Comparison of ENCODE assay signal across 1 cellular context in the genomic region with DNA sequence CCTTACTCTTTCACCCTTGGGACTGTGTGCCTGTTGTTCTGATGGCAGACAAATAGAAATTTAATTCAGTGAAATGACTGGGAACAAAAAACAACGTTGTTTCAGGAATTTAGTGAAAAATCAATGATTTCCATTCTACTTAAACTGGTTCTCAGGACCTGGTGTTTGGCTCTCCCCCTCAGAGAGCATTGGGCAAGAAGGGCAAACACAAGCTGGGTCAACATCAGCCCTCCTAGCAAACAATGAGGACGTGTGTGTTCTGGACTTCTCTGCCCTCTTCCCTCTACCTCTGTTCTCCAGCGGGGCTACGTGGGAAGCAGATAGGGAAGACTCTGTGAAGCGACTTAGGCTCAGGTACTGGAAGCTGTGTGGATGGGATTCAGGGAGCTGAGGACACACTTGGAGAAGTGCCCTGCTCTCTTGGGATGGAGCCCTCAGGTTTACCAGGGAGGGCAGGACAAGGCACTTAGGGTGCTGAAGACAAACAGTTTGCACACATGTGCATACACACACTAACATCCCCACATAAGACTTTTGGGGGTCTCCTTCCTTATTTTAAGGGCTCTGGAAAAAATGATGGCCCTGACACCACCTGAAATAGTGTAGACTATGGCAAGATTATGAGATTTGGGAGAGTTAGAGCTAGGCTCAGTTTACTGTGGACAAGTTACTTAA.
TF ChIP-seq lines count a peak whose summit lies in the region.

No MANE protein-coding gene starts in this region.

TF ChIP-seq in H1, 55 proteins besides CTCF, POLR2A, EP300 and RAD21:
- TF ChIP-seq, protein P1, sequence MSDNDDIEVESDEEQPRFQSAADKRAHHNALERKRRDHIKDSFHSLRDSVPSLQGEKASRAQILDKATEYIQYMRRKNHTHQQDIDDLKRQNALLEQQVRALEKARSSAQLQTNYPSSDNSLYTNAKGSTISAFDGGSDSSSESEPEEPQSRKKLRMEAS (IDR thresholded peaks at IDR 0.05) = no peak
- TF ChIP-seq BCL11A (IDR thresholded peaks at IDR 0.05; ENCODE audit: low read depth in 2 of 2, low read length in 2 of 2) (no peak), RFX5 (IDR thresholded peaks at IDR 0.05; ENCODE audit: borderline replicate concordance, low read depth, low read length) (no peak), CREB1 (IDR thresholded peaks at IDR 0.05) (no peak)
- TF ChIP-seq, protein P2, sequence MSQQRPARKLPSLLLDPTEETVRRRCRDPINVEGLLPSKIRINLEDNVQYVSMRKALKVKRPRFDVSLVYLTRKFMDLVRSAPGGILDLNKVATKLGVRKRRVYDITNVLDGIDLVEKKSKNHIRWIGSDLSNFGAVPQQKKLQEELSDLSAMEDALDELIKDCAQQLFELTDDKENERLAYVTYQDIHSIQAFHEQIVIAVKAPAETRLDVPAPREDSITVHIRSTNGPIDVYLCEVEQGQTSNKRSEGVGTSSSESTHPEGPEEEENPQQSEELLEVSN (IDR thresholded peaks at IDR 0.05) = no peak
TF ChIP-seq in H1: peak in this region for 0.
